Comparison of ENCODE assay signal across 12 cellular contexts in the genomic region with DNA sequence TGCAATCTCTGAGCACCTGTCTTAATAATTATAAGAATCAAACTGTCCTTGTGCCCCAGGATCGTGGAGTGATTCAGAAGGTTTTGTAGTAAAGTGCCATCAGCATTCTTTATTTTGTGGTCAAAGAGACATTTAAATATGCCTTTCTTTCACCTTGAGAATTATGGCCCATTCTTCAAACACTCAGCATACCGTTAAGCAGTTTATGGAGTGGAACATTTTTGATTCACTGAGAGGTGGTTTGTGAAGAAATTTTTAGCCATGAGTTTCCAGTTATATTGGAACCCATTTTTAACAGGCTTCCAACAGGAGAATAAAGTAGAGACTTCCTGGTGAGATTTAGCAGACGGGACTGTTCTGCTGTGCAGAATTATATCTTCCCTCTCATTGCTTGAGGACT. TPM values are rescaled to one million over a fixed set of nuclear protein-coding genes. Genes with fewer than 3 reads are reported as not detected.
DNase-seq lines count a peak whose midpoint lies in the region; ATAC-seq and TF ChIP-seq lines count a peak whose summit lies in the region.
"Had no signal": no experiment of that assay in that cellular context is flagged by ENCODE, and none has a peak within 500 bp of the region (broad histone marks: within the 10 kb centered on the region; RNA-seq: fewer than 3 reads in every experiment).

No MANE protein-coding gene starts in this region.

- intact Hi-C loops in left ventricle myocardium superior (cut with micrococcal nuclease) (no loop called here), Right ventricle myocardium superior (cut with DNase I) (no loop called here)

- DNase-seq in left ventricle myocardium superior = no peak
- no peak for DNase-seq in Right ventricle myocardium superior
- DNase-seq in kidney glomerular epithelial cell (lab: John Stamatoyannopoulos, UW) = peak; percentile 7
- DNase-seq in stimulated activated CD4-positive, alpha-beta T cell treated with anti-CD3 and anti-CD28 coated beads, Interleukin-2, amount 100 ng/mL, for 48 hours = no peak
- DNase-seq: Caco-2; CD8-positive, alpha-beta memory T cell; GM23248 had no signal

- peak; percentile 31 for ATAC-seq in left ventricle myocardium superior
- ATAC-seq in Right ventricle myocardium superior (ENCODE audit: poor library complexity) = no peak
- ATAC-seq in HG03378 (IDR thresholded peaks at IDR 0.05; ENCODE audit: unreplicated experiment) = no peak
- no peak for ATAC-seq in HG02884 (IDR thresholded peaks at IDR 0.05; ENCODE audit: unreplicated experiment)
- ATAC-seq: HCT116 had no signal

- peaks cover 68% of the 10 kb centered on the region for H3K4me1 Mint-ChIP-seq in nephron
- H3K4me1 Mint-ChIP-seq: CD14-positive monocyte; CD8-positive, alpha-beta memory T cell had no signal

- H3K27ac Mint-ChIP-seq in nephron = peak overlapping the region; percentile 81 to 90 (median 83)
- H3K27ac Mint-ChIP-seq: CD14-positive monocyte; CD8-positive, alpha-beta memory T cell had no signal

- no peaks in the 10 kb centered on the region for H3K27me3 Mint-ChIP-seq in nephron (ENCODE audit: low read depth)

- no peak for TF ChIP-seq CTCF in nephron (IDR thresholded peaks at IDR 0.05; ENCODE audit: unreplicated experiment in 3 of 3)

- H3K36me3 Mint-ChIP-seq in nephron (ENCODE audit: low read depth) = no peaks in the 10 kb centered on the region
- H3K36me3 Mint-ChIP-seq: CD14-positive monocyte; CD8-positive, alpha-beta memory T cell had no signal

- H3K4me3 Mint-ChIP-seq in nephron = peak overlapping the region in 1 of 3 experiments; percentile 15
- H3K4me3 Mint-ChIP-seq: CD14-positive monocyte; CD8-positive, alpha-beta memory T cell had no signal

- H3K9me3 Mint-ChIP-seq in nephron = no peaks in the 10 kb centered on the region
- H3K9me3 Mint-ChIP-seq: CD8-positive, alpha-beta memory T cell had no signal

RNA-seq across cellular contexts. Expression of a gene that starts 41.9 kb away (rescaled TPM):
- 21.3 TPM for total RNA-seq in left ventricle myocardium superior
- total RNA-seq in Right ventricle myocardium superior = 21.1 TPM
